26 cellular contexts compared by ENCODE assay signal in genomic region chr12:74349925-74350324, GRCh38.
DNase-seq lines count a peak whose midpoint lies in the region; ATAC-seq, FAIRE-seq and TF ChIP-seq lines count a peak whose summit lies in the region.
"Had no signal": no experiment of that assay in that cellular context is flagged by ENCODE, and none has a peak within 500 bp of the region (broad histone marks: within the 10 kb centered on the region; RNA-seq: fewer than 3 reads in every experiment).

No MANE protein-coding gene starts in this region.

- in situ Hi-C loops in HepG2 (cut with HindIII; ENCODE audit: extremely low pct_ligation_motif_present, low pct_unique_long_range_greater_than_20kb) = no loop called here

- DNase-seq in HepG2 (ENCODE audit: low spot score) = no peak
- DNase-seq in right lobe of liver = no peak
- peak; percentile 8 for DNase-seq in amniotic stem cell (lab: John Stamatoyannopoulos, UW)
- peak; percentile 31 for DNase-seq in fibroblast of the aortic adventitia (ENCODE audit: low read depth)
- DNase-seq in testis = peak; percentile 14
- no peak for DNase-seq in activated CD4-positive, alpha-beta memory T cell treated with anti-CD3 and anti-CD28 coated beads, Interleukin-2, amount 10 ng/mL, durations not matched to agents 7 days and 5 days
- DNase-seq in GM20000 (ENCODE audit: low spot score) = no peak
- DNase-seq: 8988T; activated CD4-positive, alpha-beta T cell treated with anti-CD3 and anti-CD28 coated beads for 36 hours; activated naive CD4-positive, alpha-beta T cell; activated T-cell treated with anti-CD3 and anti-CD28 coated beads, Interleukin-2, amount 50 U/mL, for 48 hours; adrenal gland; BE2C; COR-L47; DMS79 treated with DMSO at 0.1 percent for 48 hours; foreskin keratinocyte; NCI-H1105; NCI-H1930; NCI-H774; stimulated activated CD4-positive, alpha-beta T cell treated with anti-CD3 and anti-CD28 coated beads, Interleukin-2, amount 100 ng/mL, for 24 hours had no signal

- H3K27me3 Mint-ChIP-seq in activated CD4-positive, alpha-beta memory T cell treated with anti-CD3 and anti-CD28 coated beads, Interleukin-2, amount 10 ng/mL, durations not matched to agents 7 days and 5 days = no peaks in the 10 kb centered on the region
- H3K27me3 Mint-ChIP-seq: activated CD4-positive, alpha-beta T cell treated with anti-CD3 and anti-CD28 coated beads for 36 hours; dendritic cell treated with granulocyte-macrophage colony-stimulating factor and Interleukin-4, amounts not matched to agents 40 ng/mL and 50 ng/mL, for 4 days; memory B cell had no signal

- H3K27ac Mint-ChIP-seq in activated CD4-positive, alpha-beta memory T cell treated with anti-CD3 and anti-CD28 coated beads, Interleukin-2, amount 10 ng/mL, durations not matched to agents 7 days and 5 days = no peak overlapping the region
- H3K27ac Mint-ChIP-seq: activated CD4-positive, alpha-beta T cell treated with anti-CD3 and anti-CD28 coated beads for 36 hours; dendritic cell treated with granulocyte-macrophage colony-stimulating factor and Interleukin-4, amounts not matched to agents 40 ng/mL and 50 ng/mL, for 4 days; memory B cell had no signal

- H3K36me3 ChIP-seq in HepG2 (replicated peaks in 1 of 2; ENCODE audit: control insufficient read depth in 1 of 2, insufficient read depth in 2 of 2, low read length in 2 of 2) (no peaks in the 10 kb centered on the region), right lobe of liver (no peaks in the 10 kb centered on the region), testis (ENCODE audit: low read depth, missing control alignments) (no peaks in the 10 kb centered on the region)
- H3K36me3 ChIP-seq: adrenal gland, BE2C had no signal

- no peak for TF ChIP-seq CTCF in HepG2 (CRISPR knock-in tag; IDR thresholded peaks at IDR 0.05)
- TF ChIP-seq CTCF in right lobe of liver (IDR thresholded peaks at IDR 0.05) = no peak
- no peak for TF ChIP-seq CTCF in fibroblast of the aortic adventitia (IDR thresholded peaks at IDR 0.05; ENCODE audit: insufficient read depth, low read length)
- no peak for TF ChIP-seq CTCF in testis (IDR thresholded peaks at IDR 0.05)
- TF ChIP-seq CTCF in GM20000 (IDR thresholded peaks at IDR 0.05; ENCODE audit: extremely low read depth, missing control alignments) = no peak

- H3K9me3 ChIP-seq in HepG2 (ENCODE audit: low read length) (no peaks in the 10 kb centered on the region), right lobe of liver (no peaks in the 10 kb centered on the region), testis (no peaks in the 10 kb centered on the region)
- H3K9me3 ChIP-seq: adrenal gland, BE2C had no signal

- H3K27ac ChIP-seq in HepG2 (ENCODE audit: extremely low read length, insufficient read depth, low read length) (no peak overlapping the region), right lobe of liver (no peak overlapping the region), testis (no peak overlapping the region)
- H3K27ac ChIP-seq: adrenal gland, foreskin keratinocyte, RWPE1 had no signal

- no peak overlapping the region for H2AFZ ChIP-seq in HepG2 (ENCODE audit: low read length)

- TF ChIP-seq EP300 in HepG2 (IDR thresholded peaks at IDR 0.05; ENCODE audit: low read depth in 2 of 2, low read length in 2 of 2) (no peak), HepG2 (CRISPR knock-in tag; IDR thresholded peaks at IDR 0.05; ENCODE audit: borderline replicate concordance) (no peak)

- POLR2A ChIA-PET in HepG2 (lab: Yijun Ruan, JAX) = no interaction called here
- POLR2A ChIA-PET in activated CD4-positive, alpha-beta memory T cell treated with anti-CD3 and anti-CD28 coated beads, Interleukin-2, amount 10 ng/mL, durations not matched to agents 7 days and 5 days (lab: Charles Lee) = no interaction called here

- CTCF ChIA-PET in HepG2 (lab: Yijun Ruan, JAX; ENCODE audit: low intra/inter-chr PET ratio, low total read pairs) = no interaction called here
- CTCF ChIA-PET in activated CD4-positive, alpha-beta memory T cell treated with anti-CD3 and anti-CD28 coated beads, Interleukin-2, amount 10 ng/mL, durations not matched to agents 7 days and 5 days (lab: Charles Lee) = interaction anchor here (0.5 kb wide), 1 partner anchor 17 kb away, joined by 3 read pairs; no protein-coding TSS in a partner anchor

- no peaks in the 10 kb centered on the region for H3K79me2 ChIP-seq in HepG2 (ENCODE audit: insufficient read depth, low read length)

- H3K4me3 ChIP-seq in HepG2 (replicated peaks in 1 of 3; ENCODE audit: insufficient read depth in 1 of 3, low read depth in 2 of 3, low read length in 3 of 3) (no peak overlapping the region), right lobe of liver (no peak overlapping the region), fibroblast of the aortic adventitia (ENCODE audit: low read depth, low read length) (no peak overlapping the region), testis (no peak overlapping the region)
- H3K4me3 ChIP-seq: adrenal gland, smooth muscle cell had no signal

- 2% methylated on average over 3 of the region's 3 CpGs for WGBS in HepG2 (ENCODE audit: low lambda C conversion rate)
- 56% methylated on average over 3 of the region's 3 CpGs for WGBS in right lobe of liver (ENCODE audit: insufficient coverage, low coverage, low lambda C conversion rate, missing lambda C conversion rate)
- WGBS in testis, 2 donors = 40% methylated on average over 3 of the region's 3 CpGs

- H4K20me1 ChIP-seq in HepG2 (ENCODE audit: insufficient read depth, low read length) = no peaks in the 10 kb centered on the region

- H3K9ac ChIP-seq in HepG2 (ENCODE audit: insufficient read depth, low read depth, low read length) = no peak overlapping the region

- ATAC-seq in HepG2 (no peak), right lobe of liver (no peak), HG03354 (IDR thresholded peaks at IDR 0.05; ENCODE audit: poor library complexity, severe bottlenecking, unreplicated experiment) (no peak)
- ATAC-seq: activated CD4-positive, alpha-beta T cell treated with anti-CD3 and anti-CD28 coated beads for 36 hours; foreskin keratinocyte had no signal

- TF ChIP-seq RAD21 in HepG2 (CRISPR knock-in tag; IDR thresholded peaks at IDR 0.05) = no peak

- H3K4me3 Mint-ChIP-seq in activated CD4-positive, alpha-beta memory T cell treated with anti-CD3 and anti-CD28 coated beads, Interleukin-2, amount 10 ng/mL, durations not matched to agents 7 days and 5 days = no peak overlapping the region
- H3K4me3 Mint-ChIP-seq: activated CD4-positive, alpha-beta T cell treated with anti-CD3 and anti-CD28 coated beads for 36 hours; dendritic cell treated with granulocyte-macrophage colony-stimulating factor and Interleukin-4, amounts not matched to agents 40 ng/mL and 50 ng/mL, for 4 days; memory B cell had no signal

- no peaks in the 10 kb centered on the region for H3K9me3 Mint-ChIP-seq in activated CD4-positive, alpha-beta memory T cell treated with anti-CD3 and anti-CD28 coated beads, Interleukin-2, amount 10 ng/mL, durations not matched to agents 7 days and 5 days

- TF ChIP-seq POLR2A in HepG2 (IDR thresholded peaks at IDR 0.05; ENCODE audit: insufficient read depth in 1 of 2, low read depth in 2 of 2, low read length in 2 of 2) = no peak
- TF ChIP-seq POLR2A in right lobe of liver (IDR thresholded peaks at IDR 0.05) = no peak
- no peak for TF ChIP-seq POLR2A in testis (IDR thresholded peaks at IDR 0.05)

- no peak overlapping the region for H3K4me2 ChIP-seq in HepG2 (ENCODE audit: low read depth, low read length)
- H3K4me2 ChIP-seq: smooth muscle cell had no signal

- no peaks in the 10 kb centered on the region for H3K4me1 Mint-ChIP-seq in activated CD4-positive, alpha-beta memory T cell treated with anti-CD3 and anti-CD28 coated beads, Interleukin-2, amount 10 ng/mL, durations not matched to agents 7 days and 5 days
- H3K4me1 Mint-ChIP-seq: activated CD4-positive, alpha-beta T cell treated with anti-CD3 and anti-CD28 coated beads for 36 hours; memory B cell had no signal

- H3K27me3 ChIP-seq in HepG2 (ENCODE audit: control insufficient read depth in 1 of 2, insufficient read depth in 2 of 2, low read length in 2 of 2) = no peaks in the 10 kb centered on the region
- H3K27me3 ChIP-seq in right lobe of liver = no peaks in the 10 kb centered on the region
- H3K27me3 ChIP-seq in testis = no peaks in the 10 kb centered on the region
- H3K27me3 ChIP-seq: adrenal gland, BE2C, foreskin keratinocyte had no signal

- no peaks in the 10 kb centered on the region for H3K36me3 Mint-ChIP-seq in activated CD4-positive, alpha-beta memory T cell treated with anti-CD3 and anti-CD28 coated beads, Interleukin-2, amount 10 ng/mL, durations not matched to agents 7 days and 5 days (ENCODE audit: low read depth)
- H3K36me3 Mint-ChIP-seq: memory B cell had no signal

- H3K4me1 ChIP-seq in HepG2 (ENCODE audit: insufficient read depth, low read length) (no peaks in the 10 kb centered on the region), right lobe of liver (no peaks in the 10 kb centered on the region), testis (no peaks in the 10 kb centered on the region)
- H3K4me1 ChIP-seq: adrenal gland, BE2C, foreskin keratinocyte had no signal

- intact Hi-C loops in HepG2 (cut with micrococcal nuclease; ENCODE audit: unreplicated experiment) = no loop called here
- intact Hi-C loops in right lobe of liver (cut with DNase I) = no loop called here
- intact Hi-C loops in testis (cut with DNase I; ENCODE audit: low total_unique reads) = no loop called here

- no peak for FAIRE-seq in HepG2 (lab: Jason Lieb, UNC)
- FAIRE-seq: H54 had no signal

- no TSS peak for BruUV-seq in HepG2 (replicated peaks; lab: Mats Ljungman, UMichigan)

TF ChIP-seq in HepG2, 621 proteins besides CTCF, POLR2A, EP300 and RAD21 (continues in another document):
- TF ChIP-seq PAWR (CRISPR knock-in tag; IDR thresholded peaks at IDR 0.05; ENCODE audit: borderline replicate concordance) (no peak), ZNF101 (CRISPR knock-in tag; IDR thresholded peaks at IDR 0.05; ENCODE audit: borderline replicate concordance, low read depth) (no peak), ZNF605 (CRISPR knock-in tag; IDR thresholded peaks at IDR 0.05) (no peak), RAD51 (IDR thresholded peaks at IDR 0.05; ENCODE audit: borderline replicate concordance) (peak; percentile 51; the same call in 1 of the 2 replicates), ZNF614 (CRISPR knock-in tag; IDR thresholded peaks at IDR 0.05; ENCODE audit: borderline replicate concordance) (no peak), E2F2 (CRISPR knock-in tag; IDR thresholded peaks at IDR 0.05; ENCODE audit: borderline replicate concordance) (no peak), TOE1 (CRISPR knock-in tag; IDR thresholded peaks at IDR 0.05) (no peak), SCMH1 (CRISPR knock-in tag; IDR thresholded peaks at IDR 0.05; ENCODE audit: borderline replicate concordance) (no peak)

Comparison
In these comparisons a context has a peak if more than half of its experiments do, and no peak if none do; other contexts are left out.
1. DNase-seq: peak in amniotic stem cell (single experiment), fibroblast of the aortic adventitia (single experiment) and testis (single experiment); none in HepG2 (single experiment), right lobe of liver (0 of 3), activated CD4-positive, alpha-beta memory T cell treated with anti-CD3 and anti-CD28 coated beads, Interleukin-2, amount 10 ng/mL, durations not matched to agents 7 days and 5 days (single experiment) and GM20000 (single experiment).